ENCODE assay signal across 1 cellular context in genomic region chr19:43754562-43755255, GRCh38.
TF ChIP-seq lines count a peak whose summit lies in the region.

Gene SMG9, minus strand, starts transcription at chr19:43754962. Its CDS starts 4,221 bp downstream, at chr19:43750741.

TF ChIP-seq in HEK293, 187 proteins besides CTCF, POLR2A, EP300 and RAD21 (continued from another document and continues in another):
- peak; percentile 83 for TF ChIP-seq ZBTB44 (tag by site-specific recombination; IDR thresholded peaks at IDR 0.05)
- peak; percentile 69 for TF ChIP-seq WT1 (tag by site-specific recombination; IDR thresholded peaks at IDR 0.05)
- no peak; the same call in 1 of the 2 replicates for TF ChIP-seq REST (tag by site-specific recombination; IDR thresholded peaks at IDR 0.05)
- no peak; the same call in 1 of the 2 replicates for TF ChIP-seq ZNF239 (tag by site-specific recombination; IDR thresholded peaks at IDR 0.05)
- no peak for TF ChIP-seq ZNF776 (tag by site-specific recombination; IDR thresholded peaks at IDR 0.05; ENCODE audit: borderline replicate concordance)
- peak; percentile 9; the same call in 1 of the 2 replicates for TF ChIP-seq BCL11A (tag by site-specific recombination; IDR thresholded peaks at IDR 0.05; ENCODE audit: low read depth)
- peak; percentile 98 for TF ChIP-seq ZNF660 (tag by site-specific recombination; IDR thresholded peaks at IDR 0.05)
- no peak for TF ChIP-seq ZNF248 (tag by site-specific recombination; IDR thresholded peaks at IDR 0.05)
- TF ChIP-seq ZNF621 (tag by site-specific recombination; IDR thresholded peaks at IDR 0.05) = no peak
- no peak for TF ChIP-seq HOXA7 (CRISPR knock-in tag; IDR thresholded peaks at IDR 0.05; ENCODE audit: borderline replicate concordance)
- TF ChIP-seq ZNF184 (tag by site-specific recombination; IDR thresholded peaks at IDR 0.05) = peak; percentile 75; the same call in 1 of the 2 replicates
- no peak; the same call in 1 of the 2 replicates for TF ChIP-seq ZSCAN4 (tag by site-specific recombination; IDR thresholded peaks at IDR 0.05)
- no peak for TF ChIP-seq ZNF645 (tag by site-specific recombination; IDR thresholded peaks at IDR 0.05)
- peak; percentile 35; the same call in 1 of the 2 replicates for TF ChIP-seq ZNF10 (tag by site-specific recombination; IDR thresholded peaks at IDR 0.05)
- no peak for TF ChIP-seq GLI2 (tag by site-specific recombination; IDR thresholded peaks at IDR 0.05; ENCODE audit: borderline replicate concordance, low read depth)
- no peak for TF ChIP-seq TSHZ1 (tag by site-specific recombination; IDR thresholded peaks at IDR 0.05; ENCODE audit: borderline replicate concordance)
- peak; percentile 82; the same call in 1 of the 2 replicates for TF ChIP-seq PRDM1 (tag by site-specific recombination; IDR thresholded peaks at IDR 0.05)
- no peak for TF ChIP-seq PBX3 (CRISPR knock-in tag; IDR thresholded peaks at IDR 0.05)
- no peak for TF ChIP-seq ZNF473 (tag by site-specific recombination; IDR thresholded peaks at IDR 0.05)
- no peak for TF ChIP-seq ZNF670 (tag by site-specific recombination; IDR thresholded peaks at IDR 0.05; ENCODE audit: low read depth)
- TF ChIP-seq ZNF704 (tag by site-specific recombination; IDR thresholded peaks at IDR 0.05) = no peak
- peak; percentile 96 for TF ChIP-seq ZFHX2 (tag by site-specific recombination; conservative IDR thresholded peaks at IDR 0.05)
- no peak for TF ChIP-seq ZNF23 (tag by site-specific recombination; IDR thresholded peaks at IDR 0.05; ENCODE audit: borderline replicate concordance)
- no peak for TF ChIP-seq ZNF155 (tag by site-specific recombination; IDR thresholded peaks at IDR 0.05)
- no peak for TF ChIP-seq ZBTB49 (tag by site-specific recombination; IDR thresholded peaks at IDR 0.05; ENCODE audit: low read depth)
- TF ChIP-seq SP2 (tag by site-specific recombination; IDR thresholded peaks at IDR 0.05) = peak; percentile 97
- TF ChIP-seq ZNF626 (tag by site-specific recombination; IDR thresholded peaks at IDR 0.05) = no peak; the same call in 1 of the 2 replicates
- no peak for TF ChIP-seq ZNF114 (tag by site-specific recombination; IDR thresholded peaks at IDR 0.05)
- TF ChIP-seq OVOL3 (tag by site-specific recombination; IDR thresholded peaks at IDR 0.05) = peak; percentile 61
- peak; percentile 93 for TF ChIP-seq KLF8 (tag by site-specific recombination; IDR thresholded peaks at IDR 0.05)
- TF ChIP-seq ZEB2 (tag by site-specific recombination; IDR thresholded peaks at IDR 0.05) = peak; percentile 96
- no peak for TF ChIP-seq ZNF174 (tag by site-specific recombination; IDR thresholded peaks at IDR 0.05)
- peak; percentile 98 for TF ChIP-seq ZNF335 (tag by site-specific recombination; conservative IDR thresholded peaks at IDR 0.05)
- no peak for TF ChIP-seq ZNF433 (tag by site-specific recombination; IDR thresholded peaks at IDR 0.05; ENCODE audit: low read depth)
- no peak for TF ChIP-seq RBAK (tag by site-specific recombination; IDR thresholded peaks at IDR 0.05)
- TF ChIP-seq ZSCAN30 (tag by site-specific recombination; IDR thresholded peaks at IDR 0.05) = peak; percentile 98
- TF ChIP-seq MYNN (tag by site-specific recombination; IDR thresholded peaks at IDR 0.05; ENCODE audit: borderline replicate concordance) = no peak
- peak; percentile 69 for TF ChIP-seq PRDM4 (tag by site-specific recombination; IDR thresholded peaks at IDR 0.05)
- no peak for TF ChIP-seq ZNF529 (tag by site-specific recombination; IDR thresholded peaks at IDR 0.05; ENCODE audit: insufficient replicate concordance)
- peak; percentile 76; the same call in 1 of the 2 replicates for TF ChIP-seq KLF7 (tag by site-specific recombination; IDR thresholded peaks at IDR 0.05; ENCODE audit: borderline replicate concordance)
- no peak for TF ChIP-seq ZNF544 (tag by site-specific recombination; IDR thresholded peaks at IDR 0.05)
- peak; percentile 76 for TF ChIP-seq ZNF76 (tag by site-specific recombination; IDR thresholded peaks at IDR 0.05; ENCODE audit: borderline replicate concordance, low read depth)
- TF ChIP-seq ZNF596 (tag by site-specific recombination; IDR thresholded peaks at IDR 0.05) = no peak
- TF ChIP-seq ZIC2 (tag by site-specific recombination; IDR thresholded peaks at IDR 0.05) = peak; percentile 90
- TF ChIP-seq HOXD13 (CRISPR knock-in tag; IDR thresholded peaks at IDR 0.05; ENCODE audit: borderline replicate concordance) = no peak
